ENCODE assay signal across 10 cellular contexts in genomic region chr20:31567380-31567720, GRCh38. TPM values are rescaled to one million over a fixed set of nuclear protein-coding genes. Genes with fewer than 3 reads are reported as not detected.
DNase-seq lines count a peak whose midpoint lies in the region; ATAC-seq and TF ChIP-seq lines count a peak whose summit lies in the region.
"Had no signal": no experiment of that assay in that cellular context is flagged by ENCODE, and none has a peak within 500 bp of the region (broad histone marks: within the 10 kb centered on the region; RNA-seq: fewer than 3 reads in every experiment).

No MANE protein-coding gene starts in this region.

- H3K9me3 ChIP-seq in Peyer's patch: no peaks in the 10 kb centered on the region
- H3K9me3 ChIP-seq: body of pancreas, spleen had no signal

- H3K27me3 ChIP-seq in Peyer's patch (no peaks in the 10 kb centered on the region), foreskin keratinocyte (no peaks in the 10 kb centered on the region)
- H3K27me3 ChIP-seq: body of pancreas, spleen had no signal

- H3K27ac ChIP-seq in Peyer's patch (peak overlapping the region in 3 of 4 donors; percentile 55 to 83 (median 75)), foreskin keratinocyte (peak overlapping the region; percentile 88)

- DNase-seq in activated naive CD4-positive, alpha-beta T cell treated with anti-CD3 and anti-CD28 coated beads, Interleukin-2, amount 10 ng/mL, durations not matched to agents 7 days and 5 days: no peak
- DNase-seq in activated naive CD4-positive, alpha-beta T cell treated with anti-CD3 and anti-CD28 coated beads, Interleukin-2, amount 50 U/mL, for 72 hours (ENCODE audit: low spot score in 2 of 2): no peak
- DNase-seq in Peyer's patch: no peak
- DNase-seq in foreskin keratinocyte: no peak
- DNase-seq in stimulated activated naive B cell treated with anti-CD40 and anti-IgM and Interleukin-4, amounts not matched to agents 10 μg/mL and 1 μg/mL and 100 μg/mL, for 72 hours: no peak
- no peak for DNase-seq in GDM1 (lab: John Stamatoyannopoulos, UW)

- TF ChIP-seq POLR2A in Peyer's patch (IDR thresholded peaks at IDR 0.05): no peak

- no peak overlapping the region for H3K4me3 ChIP-seq in Peyer's patch
- H3K4me3 ChIP-seq: body of pancreas, spleen had no signal

- H3K4me1 Mint-ChIP-seq in activated naive CD4-positive, alpha-beta T cell treated with anti-CD3 and anti-CD28 coated beads, Interleukin-2, amount 10 ng/mL, durations not matched to agents 7 days and 5 days: peaks cover 22% of the 10 kb centered on the region
- H3K4me1 Mint-ChIP-seq in stimulated activated naive B cell treated with anti-CD40 and anti-IgM and Interleukin-4, amounts not matched to agents 10 μg/mL and 1 μg/mL and 100 μg/mL, for 72 hours: peaks cover 10 to 43% of the 10 kb centered on the region in 2 donors

- no peak overlapping the region for H3K4me3 Mint-ChIP-seq in activated naive CD4-positive, alpha-beta T cell treated with anti-CD3 and anti-CD28 coated beads, Interleukin-2, amount 10 ng/mL, durations not matched to agents 7 days and 5 days
- no peak overlapping the region for H3K4me3 Mint-ChIP-seq in stimulated activated naive B cell treated with anti-CD40 and anti-IgM and Interleukin-4, amounts not matched to agents 10 μg/mL and 1 μg/mL and 100 μg/mL, for 72 hours

- CTCF ChIA-PET in activated naive CD4-positive, alpha-beta T cell treated with anti-CD3 and anti-CD28 coated beads, Interleukin-2, amount 10 ng/mL, durations not matched to agents 7 days and 5 days (lab: Charles Lee): interaction anchor here (0.9 to 30.9 kb wide), 8 partner anchors 10 to 156 kb away, joined by 3 to 853 read pairs (median 4); partner anchors contain the start of genes BCL2L1 and ID1

- ATAC-seq in activated naive CD4-positive, alpha-beta T cell treated with anti-CD3 and anti-CD28 coated beads, Interleukin-2, amount 50 U/mL, for 72 hours: no peak
- ATAC-seq in foreskin keratinocyte (no peak), HG03460 (IDR thresholded peaks at IDR 0.05; ENCODE audit: unreplicated experiment) (no peak), GM18517 (IDR thresholded peaks at IDR 0.05; ENCODE audit: unreplicated experiment) (no peak)
- no peak for ATAC-seq in stimulated activated naive B cell treated with anti-CD40 and anti-IgM and Interleukin-4, amounts not matched to agents 10 μg/mL and 1 μg/mL and 100 μg/mL, for 72 hours (replicated peaks)
- ATAC-seq: body of pancreas had no signal

- peaks cover 23% of the 10 kb centered on the region for H3K36me3 Mint-ChIP-seq in activated naive CD4-positive, alpha-beta T cell treated with anti-CD3 and anti-CD28 coated beads, Interleukin-2, amount 10 ng/mL, durations not matched to agents 7 days and 5 days
- no peaks in the 10 kb centered on the region for H3K36me3 Mint-ChIP-seq in activated naive CD4-positive, alpha-beta T cell treated with anti-CD3 and anti-CD28 coated beads, Interleukin-2, amount 50 U/mL, for 72 hours
- peaks cover 19 to 24% of the 10 kb centered on the region in 2 donors for H3K36me3 Mint-ChIP-seq in stimulated activated naive B cell treated with anti-CD40 and anti-IgM and Interleukin-4, amounts not matched to agents 10 μg/mL and 1 μg/mL and 100 μg/mL, for 72 hours

- H3K27me3 Mint-ChIP-seq in activated naive CD4-positive, alpha-beta T cell treated with anti-CD3 and anti-CD28 coated beads, Interleukin-2, amount 10 ng/mL, durations not matched to agents 7 days and 5 days: no peaks in the 10 kb centered on the region
- H3K27me3 Mint-ChIP-seq in stimulated activated naive B cell treated with anti-CD40 and anti-IgM and Interleukin-4, amounts not matched to agents 10 μg/mL and 1 μg/mL and 100 μg/mL, for 72 hours: no peaks in the 10 kb centered on the region

- peak overlapping the region; percentile 78 for H3K27ac Mint-ChIP-seq in activated naive CD4-positive, alpha-beta T cell treated with anti-CD3 and anti-CD28 coated beads, Interleukin-2, amount 10 ng/mL, durations not matched to agents 7 days and 5 days
- H3K27ac Mint-ChIP-seq in activated naive CD4-positive, alpha-beta T cell treated with anti-CD3 and anti-CD28 coated beads, Interleukin-2, amount 50 U/mL, for 72 hours: peak overlapping the region in 1 of 2 donors; percentile 82
- H3K27ac Mint-ChIP-seq in stimulated activated naive B cell treated with anti-CD40 and anti-IgM and Interleukin-4, amounts not matched to agents 10 μg/mL and 1 μg/mL and 100 μg/mL, for 72 hours: peak overlapping the region; percentile 44

- H3K4me1 ChIP-seq in Peyer's patch (peaks cover 0 to 41% (median 3%) of the 10 kb centered on the region in 4 donors), foreskin keratinocyte (peaks cover 17% of the 10 kb centered on the region)

- TF ChIP-seq CTCF in Peyer's patch (IDR thresholded peaks at IDR 0.05): no peak
- TF ChIP-seq CTCF in foreskin keratinocyte (conservative IDR thresholded peaks at IDR 0.05): no peak

- no peaks in the 10 kb centered on the region for H3K9me3 Mint-ChIP-seq in activated naive CD4-positive, alpha-beta T cell treated with anti-CD3 and anti-CD28 coated beads, Interleukin-2, amount 10 ng/mL, durations not matched to agents 7 days and 5 days
- H3K9me3 Mint-ChIP-seq in activated naive CD4-positive, alpha-beta T cell treated with anti-CD3 and anti-CD28 coated beads, Interleukin-2, amount 50 U/mL, for 72 hours: no peaks in the 10 kb centered on the region
- H3K9me3 Mint-ChIP-seq in stimulated activated naive B cell treated with anti-CD40 and anti-IgM and Interleukin-4, amounts not matched to agents 10 μg/mL and 1 μg/mL and 100 μg/mL, for 72 hours: no peaks in the 10 kb centered on the region

- H3K36me3 ChIP-seq in Peyer's patch: peaks cover 0 to 24% (median 0%) of the 10 kb centered on the region in 3 donors

RNA-seq across cellular contexts. Expression of gene ID1, which starts 37.7 kb away (rescaled TPM):
- total RNA-seq in activated naive CD4-positive, alpha-beta T cell treated with anti-CD3 and anti-CD28 coated beads, Interleukin-2, amount 50 U/mL, for 72 hours: 10 to 100 TPM in 1 of 2 donors, 1 to 10 TPM in 1; 1.4 to 19.4 TPM
- total RNA-seq in Peyer's patch (100 to 1,000 TPM; 408 to 760 (median 570) TPM), foreskin keratinocyte (18.8 and 27.9 TPM in 2 replicates)
- 21.4 and 31.9 TPM in 2 replicates for polyA plus RNA-seq in foreskin keratinocyte

RNA-seq across cellular contexts. Expression of gene HM13, which starts 53.1 kb away (rescaled TPM):
- 100 to 1,000 TPM; 108 to 124 TPM for total RNA-seq in activated naive CD4-positive, alpha-beta T cell treated with anti-CD3 and anti-CD28 coated beads, Interleukin-2, amount 50 U/mL, for 72 hours
- total RNA-seq in Peyer's patch (10 to 100 TPM; 38.9 to 97.4 (median 56.3) TPM), foreskin keratinocyte (105 and 125 TPM in 2 replicates)
- polyA plus RNA-seq in foreskin keratinocyte: 132 and 150 TPM in 2 replicates

Comparison
In these comparisons a context has a peak if more than half of its experiments do, and no peak if none do; other contexts are left out.
1. RNA of gene ID1, which starts 37.7 kb away (total RNA-seq): 408 to 760 TPM in Peyer's patch; 1.4 to 19.4 TPM in activated naive CD4-positive, alpha-beta T cell treated with anti-CD3 and anti-CD28 coated beads, Interleukin-2, amount 50 U/mL, for 72 hours and 18.8 to 27.9 TPM in foreskin keratinocyte; every median in the first group is over 10 times any median in the second.